In the genomic region with DNA sequence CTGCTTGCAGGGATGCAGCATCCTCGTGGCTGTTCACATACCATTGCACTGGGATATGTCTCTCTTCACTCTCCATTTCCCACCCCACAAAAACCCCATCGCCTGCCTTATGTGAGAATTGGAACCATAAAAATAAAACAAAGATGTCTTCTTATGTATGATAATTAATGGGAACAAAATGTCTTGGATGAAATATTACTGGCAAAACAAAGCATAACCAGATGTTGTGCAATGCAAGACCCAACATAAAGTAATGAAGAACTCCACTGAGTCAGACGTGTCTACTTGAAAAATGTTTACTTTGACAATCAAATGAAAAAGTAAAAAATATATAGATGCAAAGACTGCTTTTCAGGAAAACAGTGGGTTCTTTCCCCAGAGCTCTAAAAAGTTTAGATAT, we compare ENCODE assay signal across 13 cellular contexts.
"Had no signal": no experiment of that assay in that cellular context is flagged by ENCODE, and none has a peak within 500 bp of the region (broad histone marks: within the 10 kb centered on the region; RNA-seq: fewer than 3 reads in every experiment).

No MANE protein-coding gene starts in this region.

- H3K4me3 ChIP-seq: gastrocnemius medialis, left ventricle myocardium inferior, lower lobe of right lung, psoas muscle, right lobe of liver had no signal

- H3K36me3 ChIP-seq: gastrocnemius medialis, left ventricle myocardium inferior, lower lobe of right lung, neutrophil, right lobe of liver had no signal

- H3K27me3 ChIP-seq: gastrocnemius medialis, neutrophil, right lobe of liver had no signal

- H3K4me1 ChIP-seq: gastrocnemius medialis, left ventricle myocardium inferior, lower lobe of right lung, psoas muscle, right lobe of liver had no signal

- DNase-seq: effector memory CD8-positive, alpha-beta T cell; gastrocnemius medialis; left cardiac atrium; left ventricle myocardium inferior; lower lobe of right lung; mesendoderm; naive thymus-derived CD4-positive, alpha-beta T cell; psoas muscle; retina; right lobe of liver; stimulated activated CD4-positive, alpha-beta T cell treated with anti-CD3 and anti-CD28 coated beads, Interleukin-2, amount 100 ng/mL, for 24 hours; stimulated activated naive CD4-positive, alpha-beta T cell had no signal

- H3K9me3 ChIP-seq: gastrocnemius medialis, left ventricle myocardium inferior, lower lobe of right lung, neutrophil, psoas muscle, right lobe of liver had no signal

- H3K27ac ChIP-seq: gastrocnemius medialis, left ventricle myocardium inferior, lower lobe of right lung, neutrophil, psoas muscle, right lobe of liver had no signal

- ATAC-seq: effector memory CD8-positive, alpha-beta T cell; gastrocnemius medialis; left cardiac atrium; lower lobe of right lung; naive thymus-derived CD4-positive, alpha-beta T cell; psoas muscle; right lobe of liver had no signal
